Comparison of ENCODE assay signal across 19 cellular contexts in genomic region chr3:16993227-16993626, GRCh38.
DNase-seq lines count a peak whose midpoint lies in the region; ATAC-seq and TF ChIP-seq lines count a peak whose summit lies in the region.
"Had no signal": no experiment of that assay in that cellular context is flagged by ENCODE, and none has a peak within 500 bp of the region (broad histone marks: within the 10 kb centered on the region; RNA-seq: fewer than 3 reads in every experiment).

No MANE protein-coding gene starts in this region.

- H2AFZ ChIP-seq in GM23248 = no peak overlapping the region
- H2AFZ ChIP-seq in PC-9 = no peak overlapping the region

- CTCF ChIA-PET in PC-9 (lab: Charles Lee) = no interaction called here

- H3K27ac ChIP-seq in GM23248 (no peak overlapping the region), PC-9 (no peak overlapping the region), sigmoid colon (no peak overlapping the region)
- H3K27ac ChIP-seq: C4-2B, cardiac muscle cell, RWPE1 had no signal

- H3K4me2 ChIP-seq in GM23248 (ENCODE audit: unreplicated experiment) (no peak overlapping the region), PC-9 (0 out of 2 replicates have a peak overlapping the region, but pooled peaks have one; percentile 0)

- POLR2A ChIA-PET in PC-9 (lab: Charles Lee; ENCODE audit: unreplicated experiment) = no interaction called here

- WGBS in GM23248 (ENCODE audit: low coverage in 1 of 2, low lambda C conversion rate in 2 of 2, missing lambda C conversion rate in 2 of 2), 2 experiments = 100% methylated on average over 1 of the region's 1 CpG
- 99 to 100% methylated on average over 1 of the region's 1 CpG for WGBS in sigmoid colon, 2 donors

- H3F3A ChIP-seq in GM23248 (ENCODE audit: insufficient read depth) (no peaks in the 10 kb centered on the region), PC-9 (ENCODE audit: insufficient read depth, low read depth) (no peaks in the 10 kb centered on the region)

- BruUV-seq in PC-9 (replicated peaks; lab: Mats Ljungman, UMichigan) = no TSS peak

- no peak for TF ChIP-seq EP300 in sigmoid colon (IDR thresholded peaks at IDR 0.05)

- peak; percentile 69 for DNase-seq in GM23248
- peak in 1 of 2 experiments; percentile 49 for DNase-seq in PC-9
- DNase-seq in fibroblast of pulmonary artery (ENCODE audit: low read depth) = peak; percentile 64
- peak; percentile 38 for DNase-seq in retinal pigment epithelial cell (ENCODE audit: low read depth)
- no peak for DNase-seq in sigmoid colon
- no peak for DNase-seq in T-helper 1 cell
- DNase-seq in NAMALWA (ENCODE audit: low spot score) = no peak
- DNase-seq: activated CD4-positive, CD25-positive, alpha-beta regulatory T cell; activated CD8-positive, alpha-beta memory T cell treated with anti-CD3 and anti-CD28 coated beads, Interleukin-2, amount 50 U/mL, for 4 hours; activated naive CD4-positive, alpha-beta T cell; effector memory CD8-positive, alpha-beta T cell; NCI-H2029 treated with DMSO at 0.1 percent for 48 hours; NCI-H82; stimulated activated CD4-positive, alpha-beta T cell treated with anti-CD3 and anti-CD28 coated beads, Interleukin-12 subunit alpha, Interleukin-12 subunit beta, amount 100 ng/mL, for 4 hours; stimulated activated naive CD8-positive, alpha-beta T cell treated with anti-CD3 and anti-CD28 coated beads, Interleukin-15, amount 100 ng/mL, for 72 hours had no signal

- no peak for ATAC-seq in HG03457 (IDR thresholded peaks at IDR 0.05; ENCODE audit: unreplicated experiment)
- ATAC-seq: effector memory CD8-positive, alpha-beta T cell had no signal

- H3K4me3 ChIP-seq in GM23248 (no peak overlapping the region), PC-9 (no peak overlapping the region), fibroblast of pulmonary artery (replicated peaks; ENCODE audit: low read depth, low read length) (no peak overlapping the region), retinal pigment epithelial cell (ENCODE audit: low read length) (no peak overlapping the region), sigmoid colon (no peak overlapping the region)
- H3K4me3 ChIP-seq: cardiac muscle cell had no signal

- TF ChIP-seq POLR2A in sigmoid colon (IDR thresholded peaks at IDR 0.05) = no peak

- H3K9me2 ChIP-seq in GM23248 (ENCODE audit: insufficient read depth) = no peaks in the 10 kb centered on the region
- H3K9me2 ChIP-seq in PC-9 (ENCODE audit: insufficient read depth) = no peaks in the 10 kb centered on the region

- H3K79me2 ChIP-seq in GM23248 (ENCODE audit: insufficient read depth) (no peaks in the 10 kb centered on the region), PC-9 (ENCODE audit: low read depth) (0 out of 2 replicates have a peak, but pooled peaks cover 3% of the 10 kb centered on the region)

- intact Hi-C loops in PC-9 (cut with micrococcal nuclease; ENCODE audit: unreplicated experiment) = no loop called here
- intact Hi-C loops in sigmoid colon (cut with DNase I) = no loop called here

- in situ Hi-C loops in GM23248 (cut with MboI) = no loop called here

- no peaks in the 10 kb centered on the region for H3K27me3 ChIP-seq in GM23248 (replicated peaks; ENCODE audit: insufficient read depth)
- H3K27me3 ChIP-seq in PC-9 (ENCODE audit: insufficient read depth, low read depth) = no peaks in the 10 kb centered on the region
- no peaks in the 10 kb centered on the region for H3K27me3 ChIP-seq in sigmoid colon

- 0 out of 2 replicates have a peak, but pooled peaks cover 6% of the 10 kb centered on the region for H3K4me1 ChIP-seq in GM23248 (ENCODE audit: insufficient read depth)
- peaks cover 15% of the 10 kb centered on the region for H3K4me1 ChIP-seq in PC-9 (replicated peaks; ENCODE audit: insufficient read depth)
- no peaks in the 10 kb centered on the region for H3K4me1 ChIP-seq in sigmoid colon

- H3K9me3 ChIP-seq in GM23248 (ENCODE audit: low read depth) (no peaks in the 10 kb centered on the region), PC-9 (ENCODE audit: insufficient read depth, low read depth) (no peaks in the 10 kb centered on the region), sigmoid colon (no peaks in the 10 kb centered on the region)

- H3K36me3 ChIP-seq in GM23248 (ENCODE audit: low read depth) = no peaks in the 10 kb centered on the region
- H3K36me3 ChIP-seq in PC-9 (ENCODE audit: low read depth) = no peaks in the 10 kb centered on the region
- no peaks in the 10 kb centered on the region for H3K36me3 ChIP-seq in sigmoid colon
- H3K36me3 ChIP-seq: cardiac muscle cell had no signal

- H4K20me1 ChIP-seq in GM23248 (ENCODE audit: insufficient read depth) (no peaks in the 10 kb centered on the region), PC-9 (ENCODE audit: insufficient read depth) (no peaks in the 10 kb centered on the region)

- H3K9ac ChIP-seq in GM23248 = no peak overlapping the region

- TF ChIP-seq CTCF in PC-9 (conservative IDR thresholded peaks at IDR 0.05) = no peak
- TF ChIP-seq CTCF in fibroblast of pulmonary artery (IDR thresholded peaks at IDR 0.05; ENCODE audit: low read length, missing control alignments) = no peak
- no peak for TF ChIP-seq CTCF in retinal pigment epithelial cell (conservative IDR thresholded peaks at IDR 0.05; ENCODE audit: low read depth, low read length)
- no peak for TF ChIP-seq CTCF in sigmoid colon (IDR thresholded peaks at IDR 0.05)

Comparison
In these comparisons a context has a peak if more than half of its experiments do, and no peak if none do; other contexts are left out.
1. DNase-seq: peak in GM23248 (single experiment), fibroblast of pulmonary artery (single experiment) and retinal pigment epithelial cell (single experiment); none in sigmoid colon (single experiment), T-helper 1 cell (0 of 5) and NAMALWA (single experiment).